ENCODE assay signal across 8 cellular contexts in the genomic region with DNA sequence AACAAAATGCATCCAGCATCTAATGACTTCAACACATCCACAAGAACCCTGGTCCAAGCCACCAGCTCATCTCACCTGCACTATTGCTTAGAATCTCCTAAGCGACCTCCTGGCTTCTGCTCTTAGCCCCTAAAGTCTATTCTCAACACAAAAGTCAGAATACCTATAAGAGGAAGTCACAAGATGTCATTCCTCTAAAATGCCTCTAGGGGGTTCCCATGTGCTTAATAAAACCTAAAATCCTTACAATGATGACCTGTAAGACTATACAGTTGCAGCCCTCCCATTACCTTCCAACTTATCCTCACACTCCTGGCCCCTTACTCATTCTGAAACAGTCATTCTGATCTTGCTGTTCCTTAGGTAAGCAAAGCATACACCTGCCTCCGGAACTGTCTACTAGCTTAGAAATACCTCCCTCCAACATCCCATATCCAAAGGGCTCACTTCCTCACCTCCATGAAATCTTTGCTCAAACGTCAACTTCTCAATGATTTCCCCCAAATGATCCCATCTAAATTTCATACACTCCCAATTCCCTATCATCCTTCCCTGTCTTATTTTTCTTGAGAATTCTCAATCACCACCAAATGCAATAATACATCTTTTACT. TPM values are rescaled to one million over a fixed set of nuclear protein-coding genes. Genes with fewer than 3 reads are reported as not detected.
DNase-seq lines count a peak whose midpoint lies in the region; ATAC-seq, FAIRE-seq and TF ChIP-seq lines count a peak whose summit lies in the region.

No MANE protein-coding gene starts in this region.

- H3F3A ChIP-seq in MM.1S (ENCODE audit: insufficient read depth, low read length) = no peaks in the 10 kb centered on the region

- H3K9me3 ChIP-seq in MM.1S (replicated peaks; ENCODE audit: insufficient read depth, low read length) (no peaks in the 10 kb centered on the region), sigmoid colon (no peaks in the 10 kb centered on the region)

- H2AFZ ChIP-seq in MM.1S (ENCODE audit: low read length) = no peak overlapping the region

- FAIRE-seq in TTC549 (lab: Jason Lieb, UNC) = peak; percentile 61

- no peak overlapping the region for H3K4me3 ChIP-seq in MM.1S (ENCODE audit: low read length)
- H3K4me3 ChIP-seq in sigmoid colon = no peak overlapping the region

- H3K27me3 Mint-ChIP-seq in activated T-cell treated with anti-CD3 and anti-CD28 coated beads, Interleukin-2, amount 50 U/mL, for 4 hours (ENCODE audit: low read depth) = peaks cover 13% of the 10 kb centered on the region

- H3K36me3 ChIP-seq in MM.1S (replicated peaks; ENCODE audit: insufficient read depth, low read length) = no peaks in the 10 kb centered on the region
- no peaks in the 10 kb centered on the region for H3K36me3 ChIP-seq in sigmoid colon

- H3K79me2 ChIP-seq in MM.1S (ENCODE audit: low read length) = no peaks in the 10 kb centered on the region

- H4K20me1 ChIP-seq in MM.1S (ENCODE audit: insufficient read depth, low read length) = no peaks in the 10 kb centered on the region

- no peaks in the 10 kb centered on the region for H3K4me1 Mint-ChIP-seq in activated T-cell treated with anti-CD3 and anti-CD28 coated beads, Interleukin-2, amount 50 U/mL, for 4 hours (ENCODE audit: low read depth)

- ATAC-seq in activated T-cell treated with anti-CD3 and anti-CD28 coated beads, Interleukin-2, amount 50 U/mL, for 4 hours = peak; percentile 63 to 77
- ATAC-seq in GM21825 (IDR thresholded peaks at IDR 0.05; ENCODE audit: unreplicated experiment) = peak; percentile 86

- intact Hi-C loops in sigmoid colon (cut with DNase I) = loop anchor here (2.0 kb wide), 1 partner anchor 126 kb away; no protein-coding TSS in a partner anchor

- no peak for DNase-seq in activated T-cell treated with anti-CD3 and anti-CD28 coated beads, Interleukin-2, amount 50 U/mL, for 4 hours
- DNase-seq in activated T-cell treated with anti-CD3 and anti-CD28 coated beads, Interleukin-2, amount 50 U/mL, for 48 hours = no peak
- DNase-seq in MM.1S = peak; percentile 16
- peak; percentile 71 for DNase-seq in germinal center (ENCODE audit: low spot score)
- no peak for DNase-seq in sigmoid colon
- no peak for DNase-seq in activated naive CD4-positive, alpha-beta T cell (lab: John Stamatoyannopoulos, UW)

- no peaks in the 10 kb centered on the region for H3K4me1 ChIP-seq in MM.1S (ENCODE audit: low read length)
- peaks cover 0 to 29% (median 23%) of the 10 kb centered on the region in 4 donors for H3K4me1 ChIP-seq in sigmoid colon

- no peak overlapping the region for H3K4me2 ChIP-seq in MM.1S (ENCODE audit: low read depth, low read length)

- TF ChIP-seq CTCF in MM.1S (IDR thresholded peaks at IDR 0.05; ENCODE audit: low read length) (peak; percentile 53), sigmoid colon (IDR thresholded peaks at IDR 0.05) (peak; percentile 7 to 74 (median 54))

- TF ChIP-seq POLR2A in sigmoid colon (IDR thresholded peaks at IDR 0.05) = no peak

- no peaks in the 10 kb centered on the region for H3K9me2 ChIP-seq in MM.1S (replicated peaks; ENCODE audit: insufficient read depth, low read length)

- no peak overlapping the region for H3K4me3 Mint-ChIP-seq in activated T-cell treated with anti-CD3 and anti-CD28 coated beads, Interleukin-2, amount 50 U/mL, for 4 hours

- TF ChIP-seq EP300 in sigmoid colon (IDR thresholded peaks at IDR 0.05) = no peak

- 38 to 58% methylated on average over 3 of the region's 3 CpGs for WGBS in sigmoid colon, 2 donors

- no peak overlapping the region for H3K9ac ChIP-seq in MM.1S (ENCODE audit: low read length)

- no peak overlapping the region for H3K27ac ChIP-seq in MM.1S (ENCODE audit: low read length)
- H3K27ac ChIP-seq in sigmoid colon = no peak overlapping the region

- no peaks in the 10 kb centered on the region for H3K9me3 Mint-ChIP-seq in activated T-cell treated with anti-CD3 and anti-CD28 coated beads, Interleukin-2, amount 50 U/mL, for 4 hours

- H3K27me3 ChIP-seq in MM.1S (replicated peaks; ENCODE audit: insufficient read depth, low read length) (no peaks in the 10 kb centered on the region), sigmoid colon (no peaks in the 10 kb centered on the region)

- H3K36me3 Mint-ChIP-seq in activated T-cell treated with anti-CD3 and anti-CD28 coated beads, Interleukin-2, amount 50 U/mL, for 4 hours (ENCODE audit: insufficient read depth) = no peaks in the 10 kb centered on the region

RNA-seq across cellular contexts. Expression of a gene that starts 10.0 kb away (rescaled TPM):
- under 1 TPM; 0.54 to 0.83 (median 0.61) TPM for total RNA-seq in activated T-cell treated with anti-CD3 and anti-CD28 coated beads, Interleukin-2, amount 50 U/mL, for 4 hours
- total RNA-seq in sigmoid colon = 1 to 10 TPM; 4.5 to 8.1 (median 5.5) TPM
- 1 to 10 TPM in 2 of 3 donors, under 1 TPM in 1; 0.60 to 5.1 (median 1.2) TPM for polyA plus RNA-seq in sigmoid colon

RNA-seq across cellular contexts. Expression of a gene that starts 11.0 kb away (rescaled TPM):
- 10 to 100 TPM; 20.6 to 27.5 (median 26.5) TPM for total RNA-seq in activated T-cell treated with anti-CD3 and anti-CD28 coated beads, Interleukin-2, amount 50 U/mL, for 4 hours
- 10 to 100 TPM; 11.6 to 20.6 (median 17.4) TPM for total RNA-seq in sigmoid colon
- 1 to 10 TPM; 1.2 to 9.3 (median 2.1) TPM for polyA plus RNA-seq in sigmoid colon

RNA-seq across cellular contexts. Expression of a gene that starts 23.3 kb away (rescaled TPM):
- 10 to 100 TPM in 2 of 3 donors, 1 to 10 TPM in 1; 9.5 to 10.3 (median 10.0) TPM for total RNA-seq in activated T-cell treated with anti-CD3 and anti-CD28 coated beads, Interleukin-2, amount 50 U/mL, for 4 hours
- total RNA-seq in sigmoid colon = 10 to 100 TPM; 15.0 to 18.2 (median 15.8) TPM
- 1 to 10 TPM; 1.8 to 9.7 (median 2.4) TPM for polyA plus RNA-seq in sigmoid colon

Comparison
In these comparisons a context has a peak if more than half of its experiments do, and no peak if none do; other contexts are left out.
1. DNase-seq: peak in MM.1S (single experiment) and germinal center (single experiment); none in activated T-cell treated with anti-CD3 and anti-CD28 coated beads, Interleukin-2, amount 50 U/mL, for 4 hours (single experiment), activated T-cell treated with anti-CD3 and anti-CD28 coated beads, Interleukin-2, amount 50 U/mL, for 48 hours (0 of 2), sigmoid colon (single experiment) and activated naive CD4-positive, alpha-beta T cell (0 of 4).